Comparison of ENCODE assay signal across 31 cellular contexts in the genomic region with DNA sequence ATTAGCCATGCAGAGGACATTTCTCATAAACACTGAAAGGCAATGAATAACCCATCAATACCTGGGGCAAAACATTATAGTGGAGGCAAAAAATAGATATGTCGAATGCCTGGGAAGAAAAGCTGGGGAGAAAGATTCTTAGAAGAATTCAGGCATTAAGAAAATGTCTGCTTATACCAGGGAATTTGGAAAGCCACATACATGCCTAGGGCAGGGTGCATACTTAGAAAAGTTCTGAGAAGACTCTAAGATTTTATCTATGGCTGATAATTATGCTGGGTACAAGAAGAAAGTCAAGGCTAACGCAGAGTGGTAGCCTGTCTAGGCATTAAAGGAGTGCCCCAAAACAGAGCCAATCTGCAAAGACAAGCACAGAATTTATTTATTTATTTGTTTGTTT. TPM values are rescaled to one million over a fixed set of nuclear protein-coding genes. Genes with fewer than 3 reads are reported as not detected.
"Had no signal": no experiment of that assay in that cellular context is flagged by ENCODE, and none has a peak within 500 bp of the region (broad histone marks: within the 10 kb centered on the region; RNA-seq: fewer than 3 reads in every experiment).

No MANE protein-coding gene starts in this region.

- H3K4me1 ChIP-seq: adrenal gland, ascending aorta, esophagus squamous epithelium, left ventricle myocardium inferior, uterus had no signal

- H3K4me3 Mint-ChIP-seq: activated T-cell treated with anti-CD3 and anti-CD28 coated beads, Interleukin-2, amount 50 U/mL, for 4 hours; brain; nephron progenitor cell; stimulated activated naive CD8-positive, alpha-beta T cell treated with anti-CD3 and anti-CD28 coated beads, Interleukin-15, Interleukin-2, amounts not matched to agents 100 ng/mL and 50 ng/mL, for 24 hours; T-helper 2 cell treated with Interferon-gamma antibody and Interleukin-4, amounts not matched to agents 5 μg/mL and 100 μg/mL, for 36 hours; type B pancreatic cell had no signal

- H3K27ac ChIP-seq: adrenal gland, ascending aorta, cardiac muscle cell, esophagus squamous epithelium, heart right ventricle, left ventricle myocardium inferior, ovary, right lobe of liver, thoracic aorta, uterus had no signal

- H3K36me3 Mint-ChIP-seq: brain, type B pancreatic cell had no signal

- H3K9me3 ChIP-seq: adrenal gland, ovary, uterus had no signal

- FAIRE-seq: islet of Langerhans had no signal

- H3K36me3 ChIP-seq: adrenal gland, ascending aorta, cardiac muscle cell, esophagus squamous epithelium, heart right ventricle, left ventricle myocardium inferior, ovary, right lobe of liver, thoracic aorta, uterus had no signal

- H3K27me3 ChIP-seq: adrenal gland, ascending aorta, cardiac muscle cell, esophagus squamous epithelium, ovary, right lobe of liver, uterus had no signal

- H3K27me3 Mint-ChIP-seq: progenitor cell of endocrine pancreas; stimulated activated naive CD8-positive, alpha-beta T cell treated with anti-CD3 and anti-CD28 coated beads, Interleukin-15, Interleukin-2, amounts not matched to agents 100 ng/mL and 50 ng/mL, for 24 hours; type B pancreatic cell had no signal

- H3K27ac Mint-ChIP-seq: brain; nephron progenitor cell; progenitor cell of endocrine pancreas; T-helper 2 cell treated with Interferon-gamma antibody and Interleukin-4, amounts not matched to agents 5 μg/mL and 100 μg/mL, for 36 hours; type B pancreatic cell had no signal

- H3K4me3 ChIP-seq: adrenal gland, ascending aorta, cardiac muscle cell, esophagus squamous epithelium, heart right ventricle, left ventricle myocardium inferior, lung, ovary, right lobe of liver, thoracic aorta, uterus had no signal

- DNase-seq: activated CD4-positive, alpha-beta T cell treated with anti-CD3 and anti-CD28 coated beads for 4 hours; activated CD4-positive, alpha-beta T cell treated with anti-CD3 and anti-CD28 coated beads, Interleukin-2, amount 50 U/mL, for 4 hours; activated CD4-positive, CD25-positive, alpha-beta regulatory T cell; activated CD8-positive, alpha-beta memory T cell treated with anti-CD3 and anti-CD28 coated beads for 24 hours; activated naive CD4-positive, alpha-beta T cell treated with anti-CD3 and anti-CD28 coated beads, Interleukin-2, amount 50 U/mL, for 16 hours; activated T-cell treated with anti-CD3 and anti-CD28 coated beads, Interleukin-2, amount 50 U/mL, for 4 hours; adrenal gland; esophagus squamous epithelium; foreskin melanocyte; heart right ventricle; left ventricle myocardium inferior; mesendoderm; nephron progenitor cell; ovary; right lobe of liver; stimulated activated CD4-positive, alpha-beta T cell treated with anti-CD3 and anti-CD28 coated beads, Interleukin-2, amount 100 ng/mL, for 48 hours; T-helper 1 cell; uterus had no signal

- ATAC-seq: activated T-cell treated with anti-CD3 and anti-CD28 coated beads, Interleukin-2, amount 50 U/mL, for 4 hours; heart right ventricle; right lobe of liver had no signal

- H3K4me1 Mint-ChIP-seq: brain, nephron progenitor cell had no signal

RNA-seq across cellular contexts. Expression of a gene that starts 18.4 kb away (rescaled TPM):
- total RNA-seq: ascending aorta, cardiac muscle cell, cerebellum, glomerular endothelial cell, progenitor cell of endocrine pancreas, renal cortical epithelial cell had no signal
